Comparison of ENCODE assay signal across 26 cellular contexts in genomic region chrX:112053169-112053568, GRCh38. TPM values are rescaled to one million over a fixed set of nuclear protein-coding genes. Genes with fewer than 3 reads are reported as not detected.
"Had no signal": no experiment of that assay in that cellular context is flagged by ENCODE, and none has a peak within 500 bp of the region (broad histone marks: within the 10 kb centered on the region; RNA-seq: fewer than 3 reads in every experiment).

No MANE protein-coding gene starts in this region.

- H3K4me1 ChIP-seq: SJSA1 had no signal

- H3K27me3 ChIP-seq: SJSA1 had no signal

- H3K27ac ChIP-seq: SJSA1 had no signal

- H3K4me3 ChIP-seq: SJSA1 had no signal

- H3K36me3 Mint-ChIP-seq: activated naive CD8-positive, alpha-beta T cell had no signal

- H3K9me3 Mint-ChIP-seq: activated T-cell treated with anti-CD3 and anti-CD28 coated beads, Interleukin-2, amount 50 U/mL, for 4 hours; T-helper 1 cell treated with Interleukin-12 subunit alpha and Interleukin-12 subunit beta and Interleukin-4 antibody, amounts not matched to agents 30 μg/mL and 1 μg/mL, for 36 hours had no signal

- ATAC-seq: activated CD4-positive, CD25-positive, alpha-beta regulatory T cell treated with anti-CD3 and anti-CD28 coated beads, Interleukin-2, amount 50 U/mL, for 24 hours; activated CD8-positive, alpha-beta T cell treated with anti-CD3 and anti-CD28 coated beads, Interleukin-2, amount 10 ng/mL, durations not matched to agents 7 days and 5 days; activated T-cell treated with anti-CD3 and anti-CD28 coated beads, Interleukin-2, amount 50 U/mL, for 4 hours; PC-3; SK-N-SH treated with all-trans-retinoic acid at 6 μM for 48 hours had no signal

- H3K36me3 ChIP-seq: SJSA1 had no signal

- H3K27ac Mint-ChIP-seq: activated CD8-positive, alpha-beta T cell treated with anti-CD3 and anti-CD28 coated beads, Interleukin-2, amount 10 ng/mL, durations not matched to agents 7 days and 5 days; activated naive CD8-positive, alpha-beta T cell; T-helper 1 cell treated with Interleukin-12 subunit alpha and Interleukin-12 subunit beta and Interleukin-4 antibody, amounts not matched to agents 30 μg/mL and 1 μg/mL, for 36 hours had no signal

- H3K9me3 ChIP-seq: SJSA1 had no signal

- DNase-seq: activated CD4-positive, alpha-beta T cell treated with anti-CD3 and anti-CD28 coated beads for 4 hours; activated CD8-positive, alpha-beta T cell treated with anti-CD3 and anti-CD28 coated beads, Interleukin-2, amount 10 ng/mL, durations not matched to agents 7 days and 5 days; activated effector memory CD4-positive, alpha-beta T cell treated with anti-CD3 and anti-CD28 coated beads, Interleukin-2, amount 50 U/mL, for 16 hours; activated naive CD4-positive, alpha-beta T cell treated with Interleukin-2 at 50 U/mL for 16 hours; activated T-cell treated with anti-CD3 and anti-CD28 coated beads, Interleukin-2, amount 50 U/mL, for 4 hours; amygdala; cerebellar nuclear complex; NCI-H1048; NCI-H146; NCI-H1930; NCI-H2171 treated with DMSO at 0.1 percent for 48 hours; NCI-H226; NCI-H526; NCI-H774; PC-3; SHP77; SW 1271 had no signal

- FAIRE-seq: colon, RCC 7860 had no signal

- H3K4me3 Mint-ChIP-seq: activated CD8-positive, alpha-beta T cell treated with anti-CD3 and anti-CD28 coated beads, Interleukin-2, amount 10 ng/mL, durations not matched to agents 7 days and 5 days; activated naive CD8-positive, alpha-beta T cell; activated T-cell treated with anti-CD3 and anti-CD28 coated beads, Interleukin-2, amount 50 U/mL, for 4 hours; T-helper 1 cell treated with Interleukin-12 subunit alpha and Interleukin-12 subunit beta and Interleukin-4 antibody, amounts not matched to agents 30 μg/mL and 1 μg/mL, for 36 hours had no signal

RNA-seq across cellular contexts. Expression of gene TRPC5, which starts 29.4 kb away (rescaled TPM):
- total RNA-seq: activated CD8-positive, alpha-beta T cell treated with anti-CD3 and anti-CD28 coated beads, Interleukin-2, amount 10 ng/mL, durations not matched to agents 7 days and 5 days; activated T-cell treated with anti-CD3 and anti-CD28 coated beads, Interleukin-2, amount 50 U/mL, for 4 hours; NCI-H460; PC-3; SJSA1 had no signal

RNA-seq across cellular contexts. Expression of gene RTL4, which starts 29.6 kb away (rescaled TPM):
- total RNA-seq: activated CD8-positive, alpha-beta T cell treated with anti-CD3 and anti-CD28 coated beads, Interleukin-2, amount 10 ng/mL, durations not matched to agents 7 days and 5 days; activated T-cell treated with anti-CD3 and anti-CD28 coated beads, Interleukin-2, amount 50 U/mL, for 4 hours; cardiac septum; NCI-H460; PC-3; SJSA1 had no signal
